In genomic region chr9:123339666-123340414, GRCh38 we compare ENCODE assay signal across 9 cellular contexts. TPM values are rescaled to one million over a fixed set of nuclear protein-coding genes. Genes with fewer than 3 reads are reported as not detected.
DNase-seq lines count a peak whose midpoint lies in the region; ATAC-seq, FAIRE-seq and TF ChIP-seq lines count a peak whose summit lies in the region.
"Had no signal": no experiment of that assay in that cellular context is flagged by ENCODE, and none has a peak within 500 bp of the region (broad histone marks: within the 10 kb centered on the region; RNA-seq: fewer than 3 reads in every experiment).

No MANE protein-coding gene starts in this region.

- H3K4me3 ChIP-seq in choroid plexus epithelial cell (ENCODE audit: low read depth, low read length) = no peak overlapping the region

- FAIRE-seq in RCC 7860 (lab: Jason Lieb, UNC) = no peak
- FAIRE-seq: pancreas had no signal

- ATAC-seq in GM18520 (IDR thresholded peaks at IDR 0.05; ENCODE audit: unreplicated experiment) (peak; percentile 27), HG02798 (IDR thresholded peaks at IDR 0.05; ENCODE audit: poor library complexity, unreplicated experiment) (peak; percentile 45), esophagus mucosa (no peak)

- DNase-seq in RCC 7860 (ENCODE audit: low spot score) = peak; percentile 57
- peak; percentile 29 for DNase-seq in choroid plexus epithelial cell (ENCODE audit: low read depth)
- peak; percentile 30 for DNase-seq in renal cortical epithelial cell (ENCODE audit: low read depth)
- DNase-seq in DMS153 (lab: John Stamatoyannopoulos, UW) = no peak
- no peak for DNase-seq in SHP77 (lab: John Stamatoyannopoulos, UW)
- DNase-seq: pancreas had no signal

- no peak for TF ChIP-seq CTCF in choroid plexus epithelial cell (conservative IDR thresholded peaks at IDR 0.05; ENCODE audit: low read depth, low read length)

RNA-seq across cellular contexts. Expression of gene CRB2, which starts 16.2 kb away (rescaled TPM):
- total RNA-seq in renal cortical epithelial cell (0.17 and 0.65 TPM in 2 replicates), esophagus mucosa (not detected)
- total RNA-seq: pancreas had no signal

Comparison
In these comparisons a context has a peak if more than half of its experiments do, and no peak if none do; other contexts are left out.
1. DNase-seq: peak in RCC 7860 (single experiment), choroid plexus epithelial cell (single experiment) and renal cortical epithelial cell (single experiment); none in DMS153 (single experiment) and SHP77 (0 of 2).